In the genomic region with DNA sequence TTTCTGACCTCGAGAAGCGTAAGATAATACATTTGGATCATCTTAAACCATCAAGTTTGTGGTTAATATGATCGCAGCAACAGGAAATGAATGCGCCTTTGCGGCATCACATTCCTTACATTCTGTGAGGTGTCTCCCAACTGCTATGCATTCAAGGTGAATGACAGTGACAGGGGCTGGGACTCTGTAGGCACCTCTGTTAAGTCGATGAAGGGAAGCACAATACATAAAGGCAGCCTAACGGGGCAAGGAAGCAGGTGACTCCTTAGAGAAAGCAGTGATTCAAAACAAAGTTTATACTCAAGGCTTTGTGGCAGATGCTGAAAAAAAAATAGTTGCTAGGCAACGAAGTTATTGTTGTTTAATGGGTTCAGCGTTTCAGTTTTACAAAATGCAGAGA, we compare ENCODE assay signal across 11 cellular contexts. TPM values are rescaled to one million over a fixed set of nuclear protein-coding genes. Genes with fewer than 3 reads are reported as not detected.
A peak's percentile ranks its signal among the peaks of the same experiment; 100 is the strongest.
DNase-seq lines count a peak whose midpoint lies in the region; ATAC-seq and TF ChIP-seq lines count a peak whose summit lies in the region.
"Had no signal": no experiment of that assay in that cellular context is flagged by ENCODE, and none has a peak within 500 bp of the region (broad histone marks: within the 10 kb centered on the region; RNA-seq: fewer than 3 reads in every experiment).

No MANE protein-coding gene starts in this region.

- peaks cover 98% of the 10 kb centered on the region for H3K36me3 ChIP-seq in KOPT-K1 (ENCODE audit: insufficient read depth, low read length)

- H3K36me3 Mint-ChIP-seq in Calu3 (ENCODE audit: insufficient read depth, unreplicated experiment) = peaks cover 86% of the 10 kb centered on the region

- no peak overlapping the region for H3K4me3 ChIP-seq in astrocyte of the spinal cord (ENCODE audit: low read depth, low read length)

- in situ Hi-C loops in astrocyte of the spinal cord (cut with HindIII; ENCODE audit: low sequenced_read_pairs) = no loop called here

- ATAC-seq in HG03135 (IDR thresholded peaks at IDR 0.05; ENCODE audit: unreplicated experiment) = no peak

- H3K4me1 Mint-ChIP-seq in Calu3 (ENCODE audit: low read depth, unreplicated experiment) = peaks cover 50% of the 10 kb centered on the region

- TF ChIP-seq CTCF in Calu3 (IDR thresholded peaks at IDR 0.05; ENCODE audit: unreplicated experiment) (no peak), astrocyte of the spinal cord (IDR thresholded peaks at IDR 0.05; ENCODE audit: low read depth, low read length) (no peak)

- H3K9me3 ChIP-seq in KOPT-K1 (ENCODE audit: insufficient read depth, low read length, poor library complexity, severe bottlenecking) = no peaks in the 10 kb centered on the region

- H3K27ac Mint-ChIP-seq in Calu3 (ENCODE audit: unreplicated experiment) = peak overlapping the region; percentile 3

- no peak overlapping the region for H3K4me3 Mint-ChIP-seq in Calu3 (ENCODE audit: low read depth, unreplicated experiment)
- H3K4me3 Mint-ChIP-seq: activated naive CD4-positive, alpha-beta T cell treated with anti-CD3 and anti-CD28 coated beads, Interleukin-2, amount 50 U/mL, for 24 hours had no signal

- no peak for DNase-seq in Calu3
- DNase-seq in astrocyte of the spinal cord (ENCODE audit: low read depth, low spot score) = peak; percentile 58
- DNase-seq in non-pigmented ciliary epithelial cell (ENCODE audit: low read depth) = peak; percentile 52
- no peak for DNase-seq in MV-4-11 (lab: John Stamatoyannopoulos, UW)
- DNase-seq in HuH-7 (ENCODE audit: low spot score) = no peak
- DNase-seq: cortex of kidney, NCI-H345 had no signal

- H3K27ac ChIP-seq in KOPT-K1 (ENCODE audit: low read depth, low read length, poor library complexity, severe bottlenecking) = peak overlapping the region; percentile 2
- H3K27ac ChIP-seq: RWPE1 had no signal

- BruUV-seq in Calu3 (replicated peaks; lab: Mats Ljungman, UMichigan) = no TSS peak

- no peaks in the 10 kb centered on the region for H3K27me3 Mint-ChIP-seq in Calu3 (ENCODE audit: unreplicated experiment)
- H3K27me3 Mint-ChIP-seq: activated naive CD4-positive, alpha-beta T cell treated with anti-CD3 and anti-CD28 coated beads, Interleukin-2, amount 50 U/mL, for 24 hours had no signal

- intact Hi-C loops in Calu3 (cut with micrococcal nuclease; ENCODE audit: unreplicated experiment) = no loop called here

- CTCF ChIA-PET in Calu3 (lab: Charles Lee) = no interaction called here

- H3K9me3 Mint-ChIP-seq in Calu3 (ENCODE audit: low read depth, unreplicated experiment) = no peaks in the 10 kb centered on the region
- H3K9me3 Mint-ChIP-seq: activated naive CD4-positive, alpha-beta T cell treated with anti-CD3 and anti-CD28 coated beads, Interleukin-2, amount 50 U/mL, for 24 hours had no signal

RNA-seq across cellular contexts. Expression of gene EVPL, which starts 21.6 kb away (rescaled TPM):
- total RNA-seq in Calu3 (2022) = 51.8 and 59.7 TPM in 2 replicates

RNA-seq across cellular contexts. Expression of gene SRP68, which starts 23.6 kb away (rescaled TPM):
- total RNA-seq in Calu3 (2022) = 80.7 and 84.5 TPM in 2 replicates

RNA-seq across cellular contexts. Expression of gene GALR2, which starts 25.9 kb away (rescaled TPM):
- 0.27 and 0.61 TPM in 2 replicates for total RNA-seq in Calu3 (2022)

RNA-seq across cellular contexts. Expression of gene ZACN, which starts 30.3 kb away (rescaled TPM):
- 0.17 and 0.34 TPM in 2 replicates for total RNA-seq in Calu3 (2022)

RNA-seq across cellular contexts. Expression of gene CDK3, which starts 48.1 kb away (rescaled TPM):
- 9.4 and 9.8 TPM in 2 replicates for total RNA-seq in Calu3 (2022)

Comparison
In these comparisons a context has a peak if more than half of its experiments do, and no peak if none do; other contexts are left out.
1. DNase-seq: peak in astrocyte of the spinal cord (single experiment) and non-pigmented ciliary epithelial cell (single experiment); none in Calu3 (single experiment), MV-4-11 (single experiment) and HuH-7 (single experiment).